21 cellular contexts compared by ENCODE assay signal in genomic region chr1:31095985-31096384, GRCh38. TPM values are rescaled to one million over a fixed set of nuclear protein-coding genes. Genes with fewer than 3 reads are reported as not detected.
DNase-seq lines count a peak whose midpoint lies in the region; ATAC-seq and TF ChIP-seq lines count a peak whose summit lies in the region.
"Had no signal": no experiment of that assay in that cellular context is flagged by ENCODE, and none has a peak within 500 bp of the region (broad histone marks: within the 10 kb centered on the region; RNA-seq: fewer than 3 reads in every experiment).

No MANE protein-coding gene starts in this region.

- no peak overlapping the region for H3K27ac Mint-ChIP-seq in stimulated activated naive B cell treated with anti-CD40 and anti-IgM and Interleukin-4, amounts not matched to agents 10 μg/mL and 1 μg/mL and 100 μg/mL, for 72 hours
- H3K27ac Mint-ChIP-seq: CD8-positive, alpha-beta memory T cell had no signal

- no peak overlapping the region for H3K4ac ChIP-seq in mesenchymal stem cell (ENCODE audit: low read depth in 1 of 2, low read length in 2 of 2)

- no peaks in the 10 kb centered on the region for H3K9me2 ChIP-seq in GM23248 (ENCODE audit: insufficient read depth)

- no peak overlapping the region for H2BK15ac ChIP-seq in mesenchymal stem cell (ENCODE audit: low read depth, poor library complexity, severe bottlenecking)

- H4K8ac ChIP-seq in mesenchymal stem cell (ENCODE audit: low read length): peak overlapping the region; percentile 38

- no peaks in the 10 kb centered on the region for H3K36me3 Mint-ChIP-seq in stimulated activated naive B cell treated with anti-CD40 and anti-IgM and Interleukin-4, amounts not matched to agents 10 μg/mL and 1 μg/mL and 100 μg/mL, for 72 hours
- H3K36me3 Mint-ChIP-seq: CD4-positive, CD25-positive, alpha-beta regulatory T cell; CD8-positive, alpha-beta memory T cell had no signal

- BruUV-seq in A673 (replicated peaks; lab: Mats Ljungman, UMichigan): no TSS peak

- no peaks in the 10 kb centered on the region for H3F3A ChIP-seq in GM23248 (ENCODE audit: insufficient read depth)

- peaks cover 0 to 12% of the 10 kb centered on the region in 2 donors for H3K27me3 Mint-ChIP-seq in stimulated activated naive B cell treated with anti-CD40 and anti-IgM and Interleukin-4, amounts not matched to agents 10 μg/mL and 1 μg/mL and 100 μg/mL, for 72 hours
- H3K27me3 Mint-ChIP-seq: CD8-positive, alpha-beta memory T cell had no signal

- H2AFZ ChIP-seq in GM23248: no peak overlapping the region
- H2AFZ ChIP-seq in mesenchymal stem cell (ENCODE audit: low read depth, low read length): no peak overlapping the region

- peak overlapping the region in 1 of 2 experiments; percentile 53 for H3K14ac ChIP-seq in mesenchymal stem cell (ENCODE audit: low read length in 2 of 2)

- H3K4me2 ChIP-seq in GM23248 (ENCODE audit: unreplicated experiment) (no peak overlapping the region), mesenchymal stem cell (ENCODE audit: low read length, poor library complexity, severe bottlenecking) (no peak overlapping the region)

- no peaks in the 10 kb centered on the region for H3K79me2 ChIP-seq in GM23248 (ENCODE audit: insufficient read depth)

- intact Hi-C loops in posterior vena cava (cut with DNase I) (no loop called here), A673 (cut with micrococcal nuclease; ENCODE audit: unreplicated experiment) (no loop called here)

- peak overlapping the region in 1 of 2 experiments; percentile 71 for H2BK12ac ChIP-seq in mesenchymal stem cell (ENCODE audit: low read length in 2 of 2)

- no peak overlapping the region for H3K23ac ChIP-seq in mesenchymal stem cell (ENCODE audit: low read length in 2 of 2)

- H3K4me1 ChIP-seq in GM23248 (ENCODE audit: insufficient read depth) (peaks cover 19% of the 10 kb centered on the region), mesenchymal stem cell (ENCODE audit: control insufficient read depth, insufficient read depth, low read depth, low read length) (peaks cover 12% of the 10 kb centered on the region), A673 (ENCODE audit: insufficient read depth, low read length, poor library complexity, severe bottlenecking) (no peaks in the 10 kb centered on the region)
- H3K4me1 ChIP-seq: BE2C had no signal

- CTCF ChIA-PET in RWPE1 (lab: Yijun Ruan, JAX) (no interaction called here), A673 (lab: Charles Lee) (no interaction called here)

- H3K27me3 ChIP-seq in GM23248 (replicated peaks; ENCODE audit: insufficient read depth) (no peaks in the 10 kb centered on the region), mesenchymal stem cell (ENCODE audit: control insufficient read depth in 1 of 2, insufficient read depth in 1 of 2, low read length in 2 of 2) (no peaks in the 10 kb centered on the region), A673 (replicated peaks; ENCODE audit: insufficient read depth, low read depth, low read length, poor library complexity) (no peaks in the 10 kb centered on the region)
- H3K27me3 ChIP-seq: BE2C had no signal

- H3K79me1 ChIP-seq in mesenchymal stem cell (replicated peaks; ENCODE audit: low read length, poor library complexity, severe bottlenecking): no peaks in the 10 kb centered on the region

- H2AK5ac ChIP-seq in mesenchymal stem cell (ENCODE audit: low read length, severe bottlenecking): no peak overlapping the region

- H3K9me3 ChIP-seq in GM23248 (ENCODE audit: low read depth) (no peaks in the 10 kb centered on the region), mesenchymal stem cell (ENCODE audit: control insufficient read depth, low read length) (no peaks in the 10 kb centered on the region), A673 (ENCODE audit: low read depth, low read length, poor library complexity, severe bottlenecking) (no peaks in the 10 kb centered on the region)
- H3K9me3 ChIP-seq: BE2C had no signal

- no peaks in the 10 kb centered on the region for H3K9me3 Mint-ChIP-seq in stimulated activated naive B cell treated with anti-CD40 and anti-IgM and Interleukin-4, amounts not matched to agents 10 μg/mL and 1 μg/mL and 100 μg/mL, for 72 hours
- H3K9me3 Mint-ChIP-seq: CD4-positive, CD25-positive, alpha-beta regulatory T cell; CD8-positive, alpha-beta memory T cell had no signal

- no peaks in the 10 kb centered on the region for H3K4me1 Mint-ChIP-seq in stimulated activated naive B cell treated with anti-CD40 and anti-IgM and Interleukin-4, amounts not matched to agents 10 μg/mL and 1 μg/mL and 100 μg/mL, for 72 hours
- H3K4me1 Mint-ChIP-seq: CD4-positive, CD25-positive, alpha-beta regulatory T cell; CD8-positive, alpha-beta memory T cell had no signal

- H3K9ac ChIP-seq in GM23248 (no peak overlapping the region), mesenchymal stem cell (ENCODE audit: low read length) (no peak overlapping the region)

- H4K20me1 ChIP-seq in GM23248 (ENCODE audit: insufficient read depth): no peaks in the 10 kb centered on the region

- H3K36me3 ChIP-seq in GM23248 (ENCODE audit: low read depth) (no peaks in the 10 kb centered on the region), mesenchymal stem cell (ENCODE audit: control insufficient read depth in 1 of 2, insufficient read depth in 2 of 2, low read depth in 1 of 2, low read length in 2 of 2) (no peaks in the 10 kb centered on the region), A673 (ENCODE audit: insufficient read depth, low read length, poor library complexity, severe bottlenecking) (no peaks in the 10 kb centered on the region)
- H3K36me3 ChIP-seq: BE2C had no signal

- DNase-seq in GM23248 (no peak), RWPE1 (ENCODE audit: low spot score) (no peak), mesenchymal stem cell (no peak), posterior vena cava (ENCODE audit: low spot score) (peak; percentile 12), A673 (ENCODE audit: low spot score) (no peak), omental fat pad (ENCODE audit: low spot score) (no peak)
- no peak for DNase-seq in stimulated activated naive B cell treated with anti-CD40 and anti-IgM and Interleukin-4, amounts not matched to agents 10 μg/mL and 1 μg/mL and 100 μg/mL, for 72 hours
- DNase-seq: 8988T; ACHN; BE2C; C1 segment of cervical spinal cord; CD4-positive, CD25-positive, alpha-beta regulatory T cell; CD8-positive, alpha-beta memory T cell; COR-L47; DMS 273 treated with DMSO at 0.1 percent for 48 hours; DMS53; DND-41; GOT3; H7 had no signal

- WGBS in GM23248 (ENCODE audit: low coverage in 1 of 2, low lambda C conversion rate in 2 of 2, missing lambda C conversion rate in 2 of 2), 2 experiments: 77 to 83% methylated on average over 6 of the region's 6 CpGs
- 87% methylated on average over 6 of the region's 6 CpGs for WGBS in mesenchymal stem cell

- in situ Hi-C loops in GM23248 (cut with MboI): no loop called here

- no peak overlapping the region for H2BK5ac ChIP-seq in mesenchymal stem cell (ENCODE audit: low read depth, low read length, poor library complexity, severe bottlenecking)

- H3K27ac ChIP-seq in GM23248: peak overlapping the region; percentile 35; the same call in 1 of the 2 replicates
- peak overlapping the region; percentile 73 for H3K27ac ChIP-seq in RWPE1
- H3K27ac ChIP-seq in mesenchymal stem cell (ENCODE audit: low read length, poor library complexity, severe bottlenecking): no peak overlapping the region
- H3K27ac ChIP-seq in A673 (ENCODE audit: low read depth, low read length, poor library complexity, severe bottlenecking): no peak overlapping the region

- TF ChIP-seq CTCF in RWPE1 (conservative IDR thresholded peaks at IDR 0.05; ENCODE audit: low read depth) (no peak), A673 (conservative IDR thresholded peaks at IDR 0.05; ENCODE audit: low read depth, low read length) (no peak), omental fat pad (IDR thresholded peaks at IDR 0.05) (no peak)

- H3K4me3 ChIP-seq in GM23248: no peak overlapping the region
- H3K4me3 ChIP-seq in mesenchymal stem cell (ENCODE audit: insufficient read depth in 1 of 2, low read depth in 1 of 2, low read length in 2 of 2): no peak overlapping the region
- H3K4me3 ChIP-seq in A673 (ENCODE audit: low read depth, low read length, poor library complexity, severe bottlenecking): no peak overlapping the region
- H3K4me3 ChIP-seq: GM12878 had no signal

- no peak overlapping the region for H2BK120ac ChIP-seq in mesenchymal stem cell (ENCODE audit: low read depth, low read length)

- no peak overlapping the region for H4K91ac ChIP-seq in mesenchymal stem cell (ENCODE audit: low read length)

- no peak for ATAC-seq in stimulated activated naive B cell treated with anti-CD40 and anti-IgM and Interleukin-4, amounts not matched to agents 10 μg/mL and 1 μg/mL and 100 μg/mL, for 72 hours (replicated peaks)
- no peak for ATAC-seq in omental fat pad (ENCODE audit: low FRiP score)
- ATAC-seq: GM12878, HCT116 had no signal

- POLR2A ChIA-PET in RWPE1 (lab: Yijun Ruan, JAX; ENCODE audit: low non-redundant PET) (no interaction called here), A673 (lab: Charles Lee; ENCODE audit: low non-redundant PET) (no interaction called here)

- H3K4me3 Mint-ChIP-seq in stimulated activated naive B cell treated with anti-CD40 and anti-IgM and Interleukin-4, amounts not matched to agents 10 μg/mL and 1 μg/mL and 100 μg/mL, for 72 hours: no peak overlapping the region
- H3K4me3 Mint-ChIP-seq: CD4-positive, CD25-positive, alpha-beta regulatory T cell; CD8-positive, alpha-beta memory T cell had no signal

- peak overlapping the region; percentile 59 to 78 for H3K18ac ChIP-seq in mesenchymal stem cell (ENCODE audit: low read depth in 1 of 2, low read length in 2 of 2)

RNA-seq across cellular contexts. Expression of gene PUM1, which starts 30.5 kb away (rescaled TPM):
- total RNA-seq in GM23248 (2014; rRNA removed; shearing (Covaris generic)): 46.3 and 63.4 TPM in 2 replicates
- polyA plus RNA-seq in GM23248 (2016; fragmentation: Nextera tagmentation; extraction: Ambion mirVana): 45.7 and 49.5 TPM in 2 replicates
- polyA plus RNA-seq in mesenchymal stem cell (2013, experiment 1 of 2): 40.3 TPM
- 38.7 TPM for polyA plus RNA-seq in mesenchymal stem cell (2013, experiment 2 of 2)
- total RNA-seq in posterior vena cava (10 to 100 TPM; 73.2 to 87.9 TPM), A673 (2021) (135 and 138 TPM in 2 replicates), omental fat pad (100 to 1,000 TPM in 1 of 4 donors, 10 to 100 TPM in 3; 66.7 to 121 (median 83.9) TPM)

Comparison
In these comparisons a context has a peak if more than half of its experiments do, and no peak if none do; other contexts are left out.
1. H3K27ac ChIP-seq: peak in GM23248 (single experiment) and RWPE1 (single experiment); none in mesenchymal stem cell (single experiment) and A673 (single experiment).